In genomic region chr5:170585278-170585677, GRCh38 we compare ENCODE assay signal across 23 cellular contexts.
"Had no signal": no experiment of that assay in that cellular context is flagged by ENCODE, and none has a peak within 500 bp of the region (broad histone marks: within the 10 kb centered on the region; RNA-seq: fewer than 3 reads in every experiment).

No MANE protein-coding gene starts in this region.

- ATAC-seq: activated naive CD4-positive, alpha-beta T cell treated with anti-CD3 and anti-CD28 coated beads, Interleukin-2, amount 50 U/mL, for 72 hours; naive thymus-derived CD8-positive, alpha-beta T cell; pancreas; right lobe of liver had no signal

- H3K4me3 ChIP-seq: dorsolateral prefrontal cortex, pancreas, right lobe of liver, vagina had no signal

- H3K27ac ChIP-seq: epithelial cell of prostate, pancreas, right lobe of liver, vagina, VCaP had no signal

- H3K27me3 ChIP-seq: dorsolateral prefrontal cortex, pancreas, right lobe of liver, vagina had no signal

- H3K4me1 ChIP-seq: pancreas, right lobe of liver, vagina had no signal

- H3K36me3 ChIP-seq: pancreas, right lobe of liver, vagina had no signal

- H3K36me3 Mint-ChIP-seq: activated CD4-positive, alpha-beta memory T cell treated with anti-CD3 and anti-CD28 coated beads for 36 hours; naive thymus-derived CD8-positive, alpha-beta T cell had no signal

- H3K9me3 Mint-ChIP-seq: activated T-helper 1 cell treated with anti-CD3 and anti-CD28 coated beads, Interleukin-12 subunit alpha, Interleukin-12 subunit beta, Interleukin-2, Interleukin-4 antibody, amounts not matched to agents 30 ng/mL and 10 ng/mL and 1 ng/mL, durations not matched to agents 14 hours and 24 hours and 36 hours; stimulated activated naive CD8-positive, alpha-beta T cell treated with anti-CD3 and anti-CD28 coated beads, Interleukin-15, Interleukin-2, amounts not matched to agents 100 ng/mL and 50 ng/mL, for 24 hours had no signal

- H3K9me3 ChIP-seq: pancreas, right lobe of liver, vagina had no signal

- H3K4me3 Mint-ChIP-seq: activated CD4-positive, alpha-beta memory T cell treated with anti-CD3 and anti-CD28 coated beads for 36 hours; activated T-helper 1 cell treated with anti-CD3 and anti-CD28 coated beads, Interleukin-12 subunit alpha, Interleukin-12 subunit beta, Interleukin-2, Interleukin-4 antibody, amounts not matched to agents 30 ng/mL and 10 ng/mL and 1 ng/mL, durations not matched to agents 14 hours and 24 hours and 36 hours; naive thymus-derived CD8-positive, alpha-beta T cell; stimulated activated naive CD8-positive, alpha-beta T cell treated with anti-CD3 and anti-CD28 coated beads, Interleukin-15, Interleukin-2, amounts not matched to agents 100 ng/mL and 50 ng/mL, for 24 hours had no signal

- H3K4me1 Mint-ChIP-seq: naive thymus-derived CD8-positive, alpha-beta T cell had no signal

- H3K27ac Mint-ChIP-seq: activated CD4-positive, alpha-beta memory T cell treated with anti-CD3 and anti-CD28 coated beads for 36 hours; activated naive CD4-positive, alpha-beta T cell treated with anti-CD3 and anti-CD28 coated beads, Interleukin-2, amount 50 U/mL, for 72 hours; activated T-helper 1 cell treated with anti-CD3 and anti-CD28 coated beads, Interleukin-12 subunit alpha, Interleukin-12 subunit beta, Interleukin-2, Interleukin-4 antibody, amounts not matched to agents 30 ng/mL and 10 ng/mL and 1 ng/mL, durations not matched to agents 14 hours and 24 hours and 36 hours; naive thymus-derived CD8-positive, alpha-beta T cell; stimulated activated naive CD8-positive, alpha-beta T cell treated with anti-CD3 and anti-CD28 coated beads, Interleukin-15, Interleukin-2, amounts not matched to agents 100 ng/mL and 50 ng/mL, for 24 hours had no signal

- DNase-seq: activated CD4-positive, alpha-beta memory T cell treated with anti-CD3 and anti-CD28 coated beads for 36 hours; activated CD4-positive, CD25-positive, alpha-beta regulatory T cell treated with anti-CD3 and anti-CD28 coated beads, Interleukin-2, amount 50 U/mL, for 72 hours; activated gamma-delta T cell treated with Interleukin-2 at 50 U/mL for 16 hours; activated T-cell treated with anti-CD3 and anti-CD28 coated beads for 4 hours; caudate nucleus; dorsolateral prefrontal cortex; foreskin fibroblast; glutamatergic neuron; kidney glomerular epithelial cell; naive thymus-derived CD8-positive, alpha-beta T cell; pancreas; right lobe of liver; small intestine; stimulated activated CD4-positive, alpha-beta T cell treated with anti-CD3 and anti-CD28 coated beads, Interleukin-15, amount 100 ng/mL, for 24 hours; stimulated activated CD4-positive, alpha-beta T cell treated with anti-CD3 and anti-CD28 coated beads, Interleukin-2, amount 100 ng/mL, for 48 hours; T-helper 2 cell; trophoblast cell had no signal
